29 cellular contexts compared by ENCODE assay signal in the genomic region with DNA sequence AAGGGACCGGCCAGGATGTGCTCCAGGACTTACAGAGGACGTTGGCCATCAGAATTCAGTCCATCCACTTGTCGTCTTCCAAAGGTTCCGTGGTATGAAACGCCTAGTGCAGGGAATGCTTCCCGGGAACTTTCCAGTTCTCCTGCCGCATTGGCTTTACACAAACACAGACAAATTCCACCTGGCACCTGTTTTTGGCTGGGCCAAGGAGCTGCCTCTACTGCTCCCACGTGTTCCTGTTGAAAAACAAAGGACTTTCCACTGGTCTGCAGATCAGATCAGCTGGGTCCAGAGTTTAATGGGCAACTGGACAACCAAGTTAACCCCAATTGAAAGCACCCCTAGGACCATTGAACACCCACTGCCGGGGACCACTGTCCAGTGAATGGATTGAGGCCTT.
"Had no signal": no experiment of that assay in that cellular context is flagged by ENCODE, and none has a peak within 500 bp of the region (broad histone marks: within the 10 kb centered on the region; RNA-seq: fewer than 3 reads in every experiment).

No MANE protein-coding gene starts in this region.

- H3K36me3 ChIP-seq: stomach, thoracic aorta, tibial artery, tibial nerve, transverse colon, upper lobe of left lung, upper lobe of right lung, uterus had no signal

- H3K27ac Mint-ChIP-seq: stimulated activated effector memory CD8-positive, alpha-beta T cell treated with anti-CD3 and anti-CD28 coated beads, Interleukin-12 subunit alpha, Interleukin-12 subunit beta, amount 100 ng/mL, for 72 hours; stimulated activated memory B cell treated with anti-CD40 and anti-IgM and Interleukin-4, amounts not matched to agents 10 μg/mL and 1 μg/mL and 100 μg/mL, for 72 hours; stimulated activated naive B cell treated with anti-CD40 and anti-IgM and Interleukin-4, amounts not matched to agents 10 μg/mL and 1 μg/mL and 100 μg/mL, for 72 hours; type B pancreatic cell had no signal

- H3K4me1 Mint-ChIP-seq: stimulated activated effector memory CD8-positive, alpha-beta T cell treated with anti-CD3 and anti-CD28 coated beads, Interleukin-12 subunit alpha, Interleukin-12 subunit beta, amount 100 ng/mL, for 72 hours had no signal

- H3K27me3 Mint-ChIP-seq: stimulated activated naive CD8-positive, alpha-beta T cell treated with anti-CD3 and anti-CD28 coated beads, Interleukin-15, amount 100 ng/mL, for 72 hours; stimulated activated naive CD8-positive, alpha-beta T cell treated with anti-CD3 and anti-CD28 coated beads, Interleukin-15, Interleukin-2, amounts not matched to agents 100 ng/mL and 50 ng/mL, for 24 hours; type B pancreatic cell had no signal

- H3K27me3 ChIP-seq: suprapubic skin, testis, thyroid gland, tibial nerve, transverse colon, upper lobe of left lung, uterus, vagina had no signal

- H3K4me3 ChIP-seq: stomach, suprapubic skin, testis, thoracic aorta, thyroid gland, tibial artery, tibial nerve, transverse colon, upper lobe of left lung, upper lobe of right lung, uterus, vagina had no signal

- H3K9me3 ChIP-seq: stomach, suprapubic skin, testis, thoracic aorta, thyroid gland, tibial artery, tibial nerve, transverse colon, upper lobe of left lung, upper lobe of right lung, uterus, vagina had no signal

- H3K36me3 Mint-ChIP-seq: stimulated activated effector memory CD8-positive, alpha-beta T cell treated with anti-CD3 and anti-CD28 coated beads, Interleukin-12 subunit alpha, Interleukin-12 subunit beta, amount 100 ng/mL, for 72 hours; stimulated activated memory B cell treated with anti-CD40 and anti-IgM and Interleukin-4, amounts not matched to agents 10 μg/mL and 1 μg/mL and 100 μg/mL, for 72 hours; stimulated activated naive B cell treated with anti-CD40 and anti-IgM and Interleukin-4, amounts not matched to agents 10 μg/mL and 1 μg/mL and 100 μg/mL, for 72 hours; type B pancreatic cell had no signal

- H3K4me3 Mint-ChIP-seq: stimulated activated effector memory CD8-positive, alpha-beta T cell treated with anti-CD3 and anti-CD28 coated beads, Interleukin-12 subunit alpha, Interleukin-12 subunit beta, amount 100 ng/mL, for 72 hours; stimulated activated memory B cell treated with anti-CD40 and anti-IgM and Interleukin-4, amounts not matched to agents 10 μg/mL and 1 μg/mL and 100 μg/mL, for 72 hours; stimulated activated naive B cell treated with anti-CD40 and anti-IgM and Interleukin-4, amounts not matched to agents 10 μg/mL and 1 μg/mL and 100 μg/mL, for 72 hours; stimulated activated naive CD8-positive, alpha-beta T cell treated with anti-CD3 and anti-CD28 coated beads, Interleukin-15, amount 100 ng/mL, for 72 hours; stimulated activated naive CD8-positive, alpha-beta T cell treated with anti-CD3 and anti-CD28 coated beads, Interleukin-15, Interleukin-2, amounts not matched to agents 100 ng/mL and 50 ng/mL, for 24 hours; type B pancreatic cell had no signal

- DNase-seq: stimulated activated CD4-positive, alpha-beta T cell treated with anti-CD3 and anti-CD28 coated beads, Interleukin-2, amount 100 ng/mL, for 48 hours; stimulated activated CD4-positive, alpha-beta T cell treated with anti-CD3 and anti-CD28 coated beads, Interleukin-4, amount 100 ng/mL, for 1 hour; stimulated activated CD4-positive, alpha-beta T cell treated with anti-CD3 and anti-CD28 coated beads, Interleukin-4, amount 100 ng/mL, for 24 hours; stimulated activated CD4-positive, alpha-beta T cell treated with anti-CD3 and anti-CD28 coated beads, Interleukin-4, amount 100 ng/mL, for 4 hours; stimulated activated CD8-positive, alpha-beta memory T cell treated with anti-CD3 and anti-CD28 coated beads, Interleukin-4, amount 100 ng/mL, for 48 hours; stimulated activated naive B cell treated with anti-CD40 and anti-IgM and Interleukin-4, amounts not matched to agents 10 μg/mL and 1 μg/mL and 100 μg/mL, for 72 hours; stimulated activated naive CD4-positive, alpha-beta T cell; stimulated activated naive CD4-positive, alpha-beta T cell treated with Interleukin-2 at 50 U/mL for 16 hours; stimulated activated naive CD8-positive, alpha-beta T cell treated with anti-CD3 and anti-CD28 coated beads, Interleukin-15, amount 100 ng/mL, for 72 hours; stimulated activated naive CD8-positive, alpha-beta T cell treated with anti-CD3 and anti-CD28 coated beads, Interleukin-15, Interleukin-2, amounts not matched to agents 100 U/mL and 50 U/mL, for 24 hours; stomach; substantia nigra; testis; thyroid gland; tibial artery; transverse colon; trophoblast cell; upper lobe of left lung; upper lobe of right lung; uterus had no signal

- H3K4me1 ChIP-seq: stomach, suprapubic skin, testis, thyroid gland, tibial artery, tibial nerve, transverse colon, upper lobe of left lung, upper lobe of right lung, uterus, vagina had no signal

- ATAC-seq: stimulated activated effector memory CD8-positive, alpha-beta T cell treated with anti-CD3 and anti-CD28 coated beads, Interleukin-12 subunit alpha, Interleukin-12 subunit beta, amount 100 ng/mL, for 72 hours; stimulated activated memory B cell treated with anti-CD40 and anti-IgM and Interleukin-4, amounts not matched to agents 10 μg/mL and 1 μg/mL and 100 μg/mL, for 72 hours; stimulated activated naive B cell treated with anti-CD40 and anti-IgM and Interleukin-4, amounts not matched to agents 10 μg/mL and 1 μg/mL and 100 μg/mL, for 72 hours; stimulated activated naive CD8-positive, alpha-beta T cell treated with anti-CD3 and anti-CD28 coated beads, Interleukin-15, amount 100 ng/mL, for 72 hours; stimulated activated naive CD8-positive, alpha-beta T cell treated with anti-CD3 and anti-CD28 coated beads, Interleukin-15, Interleukin-2, amounts not matched to agents 100 U/mL and 50 U/mL, for 24 hours; upper lobe of right lung had no signal

- H3K27ac ChIP-seq: stomach, suprapubic skin, testis, thoracic aorta, thyroid gland, tibial artery, tibial nerve, transverse colon, upper lobe of left lung, upper lobe of right lung, uterus, vagina had no signal

- FAIRE-seq: urothelium cell line had no signal
